8 cellular contexts compared by ENCODE assay signal in genomic region chr12:89348894-89349669, GRCh38.
DNase-seq lines count a peak whose midpoint lies in the region; ATAC-seq and TF ChIP-seq lines count a peak whose summit lies in the region.

No MANE protein-coding gene starts in this region.

- H2AFZ ChIP-seq in Loucy (ENCODE audit: low read length): no peak overlapping the region

- H3K9me2 ChIP-seq in Loucy (replicated peaks; ENCODE audit: low read depth, low read length): no peaks in the 10 kb centered on the region

- peaks cover 24% of the 10 kb centered on the region for H3F3A ChIP-seq in Loucy (ENCODE audit: low read depth)

- H3K27me3 ChIP-seq in Loucy (ENCODE audit: insufficient read depth, low read length, poor library complexity, severe bottlenecking) (peaks cover 13% of the 10 kb centered on the region), mucosa of stomach (ENCODE audit: control insufficient read depth, insufficient read depth, low read length) (no peaks in the 10 kb centered on the region)

- H3K4me3 ChIP-seq in AG10803 (ENCODE audit: low read length) (peak overlapping the region; percentile 93), Loucy (ENCODE audit: low read length, poor library complexity, severe bottlenecking) (peak overlapping the region; percentile 77), choroid plexus epithelial cell (ENCODE audit: low read depth, low read length) (peak overlapping the region; percentile 94), mucosa of stomach (ENCODE audit: low read length) (peak overlapping the region; percentile 84)

- H3K36me3 ChIP-seq in Loucy (ENCODE audit: insufficient read depth, low read length) (no peaks in the 10 kb centered on the region), mucosa of stomach (ENCODE audit: control insufficient read depth, insufficient read depth, low read length) (no peaks in the 10 kb centered on the region)

- H3K4me2 ChIP-seq in Loucy (ENCODE audit: low read depth, low read length, poor library complexity, severe bottlenecking): peak overlapping the region; percentile 94

- H3K9ac ChIP-seq in Loucy (ENCODE audit: low read depth, low read length, poor library complexity, severe bottlenecking) (peak overlapping the region; percentile 74), mucosa of stomach (ENCODE audit: low read length) (peak overlapping the region; percentile 35)

- ATAC-seq in HG02870 (IDR thresholded peaks at IDR 0.05; ENCODE audit: unreplicated experiment) (no peak), GM21825 (IDR thresholded peaks at IDR 0.05; ENCODE audit: unreplicated experiment) (no peak)

- no peaks in the 10 kb centered on the region for H3K9me3 ChIP-seq in Loucy (ENCODE audit: insufficient read depth, low read depth, low read length)
- H3K9me3 ChIP-seq in mucosa of stomach (ENCODE audit: control insufficient read depth, low read length): no peaks in the 10 kb centered on the region

- TF ChIP-seq CTCF in AG10803 (conservative IDR thresholded peaks at IDR 0.05; ENCODE audit: low read length) (no peak), Loucy (conservative IDR thresholded peaks at IDR 0.05; ENCODE audit: low read length) (no peak), choroid plexus epithelial cell (conservative IDR thresholded peaks at IDR 0.05; ENCODE audit: low read depth, low read length) (no peak)

- no peaks in the 10 kb centered on the region for H4K20me1 ChIP-seq in Loucy (ENCODE audit: insufficient read depth, low read length, poor library complexity, severe bottlenecking)

- no peak for DNase-seq in AG10803 (ENCODE audit: low read depth)
- DNase-seq in choroid plexus epithelial cell (ENCODE audit: low read depth): peak; percentile 28
- DNase-seq in NCI-H1105 (lab: John Stamatoyannopoulos, UW): no peak
- no peak for DNase-seq in DMS153 treated with DMSO at 0.1 percent for 48 hours (lab: John Stamatoyannopoulos, UW; ENCODE audit: unreplicated experiment)

- H3K79me2 ChIP-seq in Loucy (ENCODE audit: insufficient read depth, low read length): peaks cover 41% of the 10 kb centered on the region

- H3K4me1 ChIP-seq in Loucy (ENCODE audit: insufficient read depth, low read length, poor library complexity, severe bottlenecking) (peaks cover 73% of the 10 kb centered on the region), mucosa of stomach (ENCODE audit: control insufficient read depth, insufficient read depth, low read length) (peaks cover 42% of the 10 kb centered on the region)
